In the genomic region with DNA sequence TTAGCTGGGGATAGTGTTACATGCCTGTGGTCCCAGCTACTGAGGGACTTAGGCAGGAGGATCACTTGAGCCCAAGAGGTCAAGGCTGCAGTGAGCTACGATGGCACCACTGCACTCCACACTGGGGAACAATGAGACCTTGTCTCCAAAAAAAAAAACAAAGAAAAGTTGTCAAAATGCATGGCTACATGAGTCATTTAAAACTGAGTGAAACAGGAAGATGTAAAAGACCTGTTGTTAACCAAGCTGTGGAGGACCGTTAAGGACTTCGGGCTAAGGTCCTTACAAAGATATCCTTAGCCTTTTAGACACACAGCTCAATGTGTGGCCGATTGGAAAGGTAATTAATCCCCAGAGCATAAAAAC, we compare ENCODE assay signal across 1 cellular context.
A peak's percentile ranks its signal among the peaks of the same experiment; 100 is the strongest.
TF ChIP-seq lines count a peak whose summit lies in the region.

No MANE protein-coding gene starts in this region.

TF ChIP-seq in HepG2, 621 proteins besides CTCF, POLR2A, EP300 and RAD21 (continued from another document and continues in another):
- TF ChIP-seq, protein P1, sequence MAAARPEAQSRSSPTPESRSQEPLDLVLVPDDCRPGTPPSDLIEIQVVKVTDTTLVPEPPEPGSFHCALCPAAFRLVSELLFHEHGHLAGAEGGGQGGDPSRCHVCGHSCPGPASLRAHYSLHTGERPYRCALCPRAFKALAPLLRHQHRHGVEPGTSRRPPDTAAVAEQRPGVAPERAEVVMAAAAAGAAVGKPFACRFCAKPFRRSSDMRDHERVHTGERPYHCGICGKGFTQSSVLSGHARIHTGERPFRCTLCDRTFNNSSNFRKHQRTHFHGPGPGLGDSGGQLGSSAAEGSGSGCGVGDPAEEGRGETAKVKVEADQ (CRISPR knock-in tag; IDR thresholded peaks at IDR 0.05; ENCODE audit: borderline replicate concordance) = no peak
- TF ChIP-seq, protein P2, sequence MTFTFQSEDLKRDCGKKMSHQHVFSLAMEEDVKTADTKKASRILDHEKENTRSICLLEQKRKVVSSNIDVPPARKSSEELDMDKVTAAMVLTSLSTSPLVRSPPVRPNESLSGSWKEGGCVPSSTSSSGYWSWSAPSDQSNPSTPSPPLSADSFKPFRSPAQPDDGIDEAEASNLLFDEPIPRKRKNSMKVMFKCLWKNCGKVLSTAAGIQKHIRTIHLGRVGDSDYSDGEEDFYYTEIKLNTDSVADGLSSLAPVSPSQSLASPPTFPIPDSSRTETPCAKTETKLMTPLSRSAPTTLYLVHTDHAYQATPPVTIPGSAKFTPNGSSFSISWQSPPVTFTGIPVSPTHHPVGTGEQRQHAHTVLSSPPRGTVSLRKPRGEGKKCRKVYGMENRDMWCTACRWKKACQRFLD (CRISPR knock-in tag; IDR thresholded peaks at IDR 0.05; ENCODE audit: borderline replicate concordance) = no peak
- TF ChIP-seq IKZF4 (CRISPR knock-in tag; IDR thresholded peaks at IDR 0.05; ENCODE audit: borderline replicate concordance, low read depth, not compliant biosample characterization) (no peak), KLF15 (CRISPR knock-in tag; IDR thresholded peaks at IDR 0.05; ENCODE audit: borderline replicate concordance) (no peak), FOXA1 (IDR thresholded peaks at IDR 0.05) (no peak), FOXA1 (CRISPR knock-in tag; IDR thresholded peaks at IDR 0.05) (peak; percentile 35; the same call in 1 of the 2 replicates), KAT2B (IDR thresholded peaks at IDR 0.05; ENCODE audit: borderline replicate concordance, low read depth, low read length) (no peak), ZNF768 (CRISPR knock-in tag; IDR thresholded peaks at IDR 0.05) (no peak), ZNF678 (CRISPR knock-in tag; IDR thresholded peaks at IDR 0.05) (no peak), ZNF335 (CRISPR knock-in tag; IDR thresholded peaks at IDR 0.05) (no peak), ZMAT3 (CRISPR knock-in tag; conservative IDR thresholded peaks at IDR 0.05) (peak; percentile 60; the same call in 1 of the 2 replicates), ZNF605 (CRISPR knock-in tag; IDR thresholded peaks at IDR 0.05) (peak; percentile 72), ZBTB1 (CRISPR knock-in tag; IDR thresholded peaks at IDR 0.05; ENCODE audit: borderline replicate concordance) (no peak), PAF1 (CRISPR knock-in tag; IDR thresholded peaks at IDR 0.05) (no peak), CEBPG (CRISPR knock-in tag; IDR thresholded peaks at IDR 0.05) (no peak), SP2 (CRISPR knock-in tag; IDR thresholded peaks at IDR 0.05) (no peak), ZSCAN22 (CRISPR knock-in tag; IDR thresholded peaks at IDR 0.05) (no peak)
- TF ChIP-seq, protein P3, sequence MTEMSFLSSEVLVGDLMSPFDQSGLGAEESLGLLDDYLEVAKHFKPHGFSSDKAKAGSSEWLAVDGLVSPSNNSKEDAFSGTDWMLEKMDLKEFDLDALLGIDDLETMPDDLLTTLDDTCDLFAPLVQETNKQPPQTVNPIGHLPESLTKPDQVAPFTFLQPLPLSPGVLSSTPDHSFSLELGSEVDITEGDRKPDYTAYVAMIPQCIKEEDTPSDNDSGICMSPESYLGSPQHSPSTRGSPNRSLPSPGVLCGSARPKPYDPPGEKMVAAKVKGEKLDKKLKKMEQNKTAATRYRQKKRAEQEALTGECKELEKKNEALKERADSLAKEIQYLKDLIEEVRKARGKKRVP (CRISPR knock-in tag; IDR thresholded peaks at IDR 0.05) = no peak
- TF ChIP-seq, protein P4, sequence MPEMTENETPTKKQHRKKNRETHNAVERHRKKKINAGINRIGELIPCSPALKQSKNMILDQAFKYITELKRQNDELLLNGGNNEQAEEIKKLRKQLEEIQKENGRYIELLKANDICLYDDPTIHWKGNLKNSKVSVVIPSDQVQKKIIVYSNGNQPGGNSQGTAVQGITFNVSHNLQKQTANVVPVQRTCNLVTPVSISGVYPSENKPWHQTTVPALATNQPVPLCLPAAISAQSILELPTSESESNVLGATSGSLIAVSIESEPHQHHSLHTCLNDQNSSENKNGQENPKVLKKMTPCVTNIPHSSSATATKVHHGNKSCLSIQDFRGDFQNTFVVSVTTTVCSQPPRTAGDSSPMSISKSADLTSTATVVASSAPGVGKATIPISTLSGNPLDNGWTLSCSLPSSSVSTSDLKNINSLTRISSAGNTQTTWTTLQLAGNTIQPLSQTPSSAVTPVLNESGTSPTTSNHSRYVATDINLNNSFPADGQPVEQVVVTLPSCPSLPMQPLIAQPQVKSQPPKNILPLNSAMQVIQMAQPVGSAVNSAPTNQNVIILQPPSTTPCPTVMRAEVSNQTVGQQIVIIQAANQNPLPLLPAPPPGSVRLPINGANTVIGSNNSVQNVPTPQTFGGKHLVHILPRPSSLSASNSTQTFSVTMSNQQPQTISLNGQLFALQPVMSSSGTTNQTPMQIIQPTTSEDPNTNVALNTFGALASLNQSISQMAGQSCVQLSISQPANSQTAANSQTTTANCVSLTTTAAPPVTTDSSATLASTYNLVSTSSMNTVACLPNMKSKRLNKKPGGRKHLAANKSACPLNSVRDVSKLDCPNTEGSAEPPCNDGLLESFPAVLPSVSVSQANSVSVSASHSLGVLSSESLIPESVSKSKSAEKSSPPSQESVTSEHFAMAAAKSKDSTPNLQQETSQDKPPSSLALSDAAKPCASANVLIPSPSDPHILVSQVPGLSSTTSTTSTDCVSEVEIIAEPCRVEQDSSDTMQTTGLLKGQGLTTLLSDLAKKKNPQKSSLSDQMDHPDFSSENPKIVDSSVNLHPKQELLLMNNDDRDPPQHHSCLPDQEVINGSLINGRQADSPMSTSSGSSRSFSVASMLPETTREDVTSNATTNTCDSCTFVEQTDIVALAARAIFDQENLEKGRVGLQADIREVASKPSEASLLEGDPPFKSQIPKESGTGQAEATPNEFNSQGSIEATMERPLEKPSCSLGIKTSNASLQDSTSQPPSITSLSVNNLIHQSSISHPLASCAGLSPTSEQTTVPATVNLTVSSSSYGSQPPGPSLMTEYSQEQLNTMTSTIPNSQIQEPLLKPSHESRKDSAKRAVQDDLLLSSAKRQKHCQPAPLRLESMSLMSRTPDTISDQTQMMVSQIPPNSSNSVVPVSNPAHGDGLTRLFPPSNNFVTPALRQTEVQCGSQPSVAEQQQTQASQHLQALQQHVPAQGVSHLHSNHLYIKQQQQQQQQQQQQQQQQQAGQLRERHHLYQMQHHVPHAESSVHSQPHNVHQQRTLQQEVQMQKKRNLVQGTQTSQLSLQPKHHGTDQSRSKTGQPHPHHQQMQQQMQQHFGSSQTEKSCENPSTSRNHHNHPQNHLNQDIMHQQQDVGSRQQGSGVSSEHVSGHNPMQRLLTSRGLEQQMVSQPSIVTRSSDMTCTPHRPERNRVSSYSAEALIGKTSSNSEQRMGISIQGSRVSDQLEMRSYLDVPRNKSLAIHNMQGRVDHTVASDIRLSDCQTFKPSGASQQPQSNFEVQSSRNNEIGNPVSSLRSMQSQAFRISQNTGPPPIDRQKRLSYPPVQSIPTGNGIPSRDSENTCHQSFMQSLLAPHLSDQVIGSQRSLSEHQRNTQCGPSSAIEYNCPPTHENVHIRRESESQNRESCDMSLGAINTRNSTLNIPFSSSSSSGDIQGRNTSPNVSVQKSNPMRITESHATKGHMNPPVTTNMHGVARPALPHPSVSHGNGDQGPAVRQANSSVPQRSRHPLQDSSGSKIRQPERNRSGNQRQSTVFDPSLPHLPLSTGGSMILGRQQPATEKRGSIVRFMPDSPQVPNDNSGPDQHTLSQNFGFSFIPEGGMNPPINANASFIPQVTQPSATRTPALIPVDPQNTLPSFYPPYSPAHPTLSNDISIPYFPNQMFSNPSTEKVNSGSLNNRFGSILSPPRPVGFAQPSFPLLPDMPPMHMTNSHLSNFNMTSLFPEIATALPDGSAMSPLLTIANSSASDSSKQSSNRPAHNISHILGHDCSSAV (CRISPR knock-in tag; IDR thresholded peaks at IDR 0.05; ENCODE audit: borderline replicate concordance) = no peak
- TF ChIP-seq, protein P5, sequence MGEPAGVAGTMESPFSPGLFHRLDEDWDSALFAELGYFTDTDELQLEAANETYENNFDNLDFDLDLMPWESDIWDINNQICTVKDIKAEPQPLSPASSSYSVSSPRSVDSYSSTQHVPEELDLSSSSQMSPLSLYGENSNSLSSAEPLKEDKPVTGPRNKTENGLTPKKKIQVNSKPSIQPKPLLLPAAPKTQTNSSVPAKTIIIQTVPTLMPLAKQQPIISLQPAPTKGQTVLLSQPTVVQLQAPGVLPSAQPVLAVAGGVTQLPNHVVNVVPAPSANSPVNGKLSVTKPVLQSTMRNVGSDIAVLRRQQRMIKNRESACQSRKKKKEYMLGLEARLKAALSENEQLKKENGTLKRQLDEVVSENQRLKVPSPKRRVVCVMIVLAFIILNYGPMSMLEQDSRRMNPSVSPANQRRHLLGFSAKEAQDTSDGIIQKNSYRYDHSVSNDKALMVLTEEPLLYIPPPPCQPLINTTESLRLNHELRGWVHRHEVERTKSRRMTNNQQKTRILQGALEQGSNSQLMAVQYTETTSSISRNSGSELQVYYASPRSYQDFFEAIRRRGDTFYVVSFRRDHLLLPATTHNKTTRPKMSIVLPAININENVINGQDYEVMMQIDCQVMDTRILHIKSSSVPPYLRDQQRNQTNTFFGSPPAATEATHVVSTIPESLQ (CRISPR knock-in tag; conservative IDR thresholded peaks at IDR 0.05) = no peak
- TF ChIP-seq, protein P6, sequence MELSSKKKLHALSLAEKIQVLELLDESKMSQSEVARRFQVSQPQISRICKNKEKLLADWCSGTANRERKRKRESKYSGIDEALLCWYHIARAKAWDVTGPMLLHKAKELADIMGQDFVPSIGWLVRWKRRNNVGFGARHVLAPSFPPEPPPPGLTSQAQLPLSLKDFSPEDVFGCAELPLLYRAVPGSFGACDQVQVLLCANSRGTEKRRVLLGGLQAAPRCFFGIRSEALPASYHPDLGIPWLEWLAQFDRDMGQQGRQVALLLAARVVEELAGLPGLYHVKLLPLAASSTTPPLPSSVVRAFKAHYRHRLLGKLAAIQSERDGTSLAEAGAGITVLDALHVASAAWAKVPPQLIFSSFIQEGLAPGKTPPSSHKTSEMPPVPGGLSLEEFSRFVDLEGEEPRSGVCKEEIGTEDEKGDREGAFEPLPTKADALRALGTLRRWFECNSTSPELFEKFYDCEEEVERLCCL (CRISPR knock-in tag; IDR thresholded peaks at IDR 0.05; ENCODE audit: borderline replicate concordance) = no peak
- TF ChIP-seq, protein P7, sequence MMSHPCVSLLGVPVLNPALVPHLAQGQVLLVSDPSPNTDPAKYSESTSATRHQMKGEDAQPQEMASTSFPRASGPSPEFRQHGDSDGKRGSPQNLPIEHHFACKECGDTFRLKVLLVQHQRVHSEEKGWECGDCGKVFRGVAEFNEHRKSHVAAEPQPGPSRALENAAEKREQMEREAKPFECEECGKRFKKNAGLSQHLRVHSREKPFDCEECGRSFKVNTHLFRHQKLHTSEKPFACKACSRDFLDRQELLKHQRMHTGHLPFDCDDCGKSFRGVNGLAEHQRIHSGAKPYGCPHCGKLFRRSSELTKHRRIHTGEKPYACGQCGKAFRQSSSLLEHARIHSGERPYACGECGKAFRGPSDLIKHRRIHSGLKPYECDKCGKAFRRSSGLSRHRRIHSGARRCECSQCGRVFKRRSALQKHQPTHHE (CRISPR knock-in tag; IDR thresholded peaks at IDR 0.05; ENCODE audit: borderline replicate concordance) = no peak
- TF ChIP-seq, protein P8, sequence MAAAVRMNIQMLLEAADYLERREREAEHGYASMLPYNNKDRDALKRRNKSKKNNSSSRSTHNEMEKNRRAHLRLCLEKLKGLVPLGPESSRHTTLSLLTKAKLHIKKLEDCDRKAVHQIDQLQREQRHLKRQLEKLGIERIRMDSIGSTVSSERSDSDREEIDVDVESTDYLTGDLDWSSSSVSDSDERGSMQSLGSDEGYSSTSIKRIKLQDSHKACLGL (CRISPR knock-in tag; IDR thresholded peaks at IDR 0.05) = no peak
- TF ChIP-seq, protein P9, sequence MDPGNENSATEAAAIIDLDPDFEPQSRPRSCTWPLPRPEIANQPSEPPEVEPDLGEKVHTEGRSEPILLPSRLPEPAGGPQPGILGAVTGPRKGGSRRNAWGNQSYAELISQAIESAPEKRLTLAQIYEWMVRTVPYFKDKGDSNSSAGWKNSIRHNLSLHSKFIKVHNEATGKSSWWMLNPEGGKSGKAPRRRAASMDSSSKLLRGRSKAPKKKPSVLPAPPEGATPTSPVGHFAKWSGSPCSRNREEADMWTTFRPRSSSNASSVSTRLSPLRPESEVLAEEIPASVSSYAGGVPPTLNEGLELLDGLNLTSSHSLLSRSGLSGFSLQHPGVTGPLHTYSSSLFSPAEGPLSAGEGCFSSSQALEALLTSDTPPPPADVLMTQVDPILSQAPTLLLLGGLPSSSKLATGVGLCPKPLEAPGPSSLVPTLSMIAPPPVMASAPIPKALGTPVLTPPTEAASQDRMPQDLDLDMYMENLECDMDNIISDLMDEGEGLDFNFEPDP (CRISPR knock-in tag; conservative IDR thresholded peaks at IDR 0.05) = no peak
- TF ChIP-seq, protein P10, sequence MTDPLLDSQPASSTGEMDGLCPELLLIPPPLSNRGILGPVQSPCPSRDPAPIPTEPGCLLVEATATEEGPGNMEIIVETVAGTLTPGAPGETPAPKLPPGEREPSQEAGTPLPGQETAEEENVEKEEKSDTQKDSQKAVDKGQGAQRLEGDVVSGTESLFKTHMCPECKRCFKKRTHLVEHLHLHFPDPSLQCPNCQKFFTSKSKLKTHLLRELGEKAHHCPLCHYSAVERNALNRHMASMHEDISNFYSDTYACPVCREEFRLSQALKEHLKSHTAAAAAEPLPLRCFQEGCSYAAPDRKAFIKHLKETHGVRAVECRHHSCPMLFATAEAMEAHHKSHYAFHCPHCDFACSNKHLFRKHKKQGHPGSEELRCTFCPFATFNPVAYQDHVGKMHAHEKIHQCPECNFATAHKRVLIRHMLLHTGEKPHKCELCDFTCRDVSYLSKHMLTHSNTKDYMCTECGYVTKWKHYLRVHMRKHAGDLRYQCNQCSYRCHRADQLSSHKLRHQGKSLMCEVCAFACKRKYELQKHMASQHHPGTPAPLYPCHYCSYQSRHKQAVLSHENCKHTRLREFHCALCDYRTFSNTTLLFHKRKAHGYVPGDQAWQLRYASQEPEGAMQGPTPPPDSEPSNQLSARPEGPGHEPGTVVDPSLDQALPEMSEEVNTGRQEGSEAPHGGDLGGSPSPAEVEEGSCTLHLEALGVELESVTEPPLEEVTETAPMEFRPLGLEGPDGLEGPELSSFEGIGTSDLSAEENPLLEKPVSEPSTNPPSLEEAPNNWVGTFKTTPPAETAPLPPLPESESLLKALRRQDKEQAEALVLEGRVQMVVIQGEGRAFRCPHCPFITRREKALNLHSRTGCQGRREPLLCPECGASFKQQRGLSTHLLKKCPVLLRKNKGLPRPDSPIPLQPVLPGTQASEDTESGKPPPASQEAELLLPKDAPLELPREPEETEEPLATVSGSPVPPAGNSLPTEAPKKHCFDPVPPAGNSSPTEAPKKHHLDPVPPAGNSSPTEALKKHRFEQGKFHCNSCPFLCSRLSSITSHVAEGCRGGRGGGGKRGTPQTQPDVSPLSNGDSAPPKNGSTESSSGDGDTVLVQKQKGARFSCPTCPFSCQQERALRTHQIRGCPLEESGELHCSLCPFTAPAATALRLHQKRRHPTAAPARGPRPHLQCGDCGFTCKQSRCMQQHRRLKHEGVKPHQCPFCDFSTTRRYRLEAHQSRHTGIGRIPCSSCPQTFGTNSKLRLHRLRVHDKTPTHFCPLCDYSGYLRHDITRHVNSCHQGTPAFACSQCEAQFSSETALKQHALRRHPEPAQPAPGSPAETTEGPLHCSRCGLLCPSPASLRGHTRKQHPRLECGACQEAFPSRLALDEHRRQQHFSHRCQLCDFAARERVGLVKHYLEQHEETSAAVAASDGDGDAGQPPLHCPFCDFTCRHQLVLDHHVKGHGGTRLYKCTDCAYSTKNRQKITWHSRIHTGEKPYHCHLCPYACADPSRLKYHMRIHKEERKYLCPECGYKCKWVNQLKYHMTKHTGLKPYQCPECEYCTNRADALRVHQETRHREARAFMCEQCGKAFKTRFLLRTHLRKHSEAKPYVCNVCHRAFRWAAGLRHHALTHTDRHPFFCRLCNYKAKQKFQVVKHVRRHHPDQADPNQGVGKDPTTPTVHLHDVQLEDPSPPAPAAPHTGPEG (CRISPR knock-in tag; IDR thresholded peaks at IDR 0.05) = no peak
